8 cellular contexts compared by ENCODE assay signal in the genomic region with DNA sequence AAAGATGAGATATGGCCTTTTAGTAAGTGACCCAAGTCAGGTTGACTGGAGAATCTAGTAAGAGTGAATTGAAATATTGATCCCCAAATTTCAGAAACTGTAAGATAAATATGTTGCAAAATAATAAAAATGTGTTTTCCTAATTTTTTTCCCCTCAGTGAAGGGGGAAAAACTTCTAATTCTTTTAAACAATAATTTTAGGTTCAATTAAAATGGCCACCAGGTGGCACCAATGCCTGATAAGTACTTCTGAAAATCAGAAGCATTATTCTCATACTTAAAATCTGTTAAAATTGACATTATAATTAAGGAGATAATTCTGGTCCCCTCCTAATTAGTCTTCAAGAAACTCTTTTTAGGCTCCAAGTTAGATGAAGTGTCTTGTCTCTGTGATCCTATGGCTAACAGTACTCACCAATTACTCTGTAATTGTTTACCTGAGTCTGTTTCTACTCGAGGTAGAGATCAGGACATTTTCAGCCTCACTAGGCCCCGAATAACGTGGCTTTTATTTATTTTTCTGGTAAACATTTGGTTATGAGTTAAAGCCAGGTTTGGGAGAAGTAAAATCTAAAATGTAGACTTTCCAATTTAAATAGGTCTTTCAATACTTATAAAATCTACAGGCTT. TPM values are rescaled to one million over a fixed set of nuclear protein-coding genes. Genes with fewer than 3 reads are reported as not detected.
DNase-seq lines count a peak whose midpoint lies in the region; ATAC-seq and TF ChIP-seq lines count a peak whose summit lies in the region.

No MANE protein-coding gene starts in this region.

- no peaks in the 10 kb centered on the region for H4K20me1 ChIP-seq in hepatocyte (ENCODE audit: insufficient read depth, poor library complexity, severe bottlenecking)

- peak; percentile 41 to 80 (median 68) for TF ChIP-seq CTCF in heart right ventricle (IDR thresholded peaks at IDR 0.05)
- peak; percentile 75 for TF ChIP-seq CTCF in hepatocyte (IDR thresholded peaks at IDR 0.05; ENCODE audit: poor library complexity)
- peak; percentile 27 to 70 (median 57) for TF ChIP-seq CTCF in tibial nerve (IDR thresholded peaks at IDR 0.05)

- H3K9me2 ChIP-seq in hepatocyte (replicated peaks; ENCODE audit: insufficient read depth) = no peaks in the 10 kb centered on the region

- no peak overlapping the region for H3K27ac ChIP-seq in heart right ventricle
- H3K27ac ChIP-seq in hepatocyte = no peak overlapping the region
- H3K27ac ChIP-seq in tibial nerve = no peak overlapping the region

- H3K27me3 ChIP-seq in heart right ventricle (no peaks in the 10 kb centered on the region), hepatocyte (no peaks in the 10 kb centered on the region), tibial nerve (no peaks in the 10 kb centered on the region)

- ATAC-seq in heart right ventricle (no peak), HG02973 (IDR thresholded peaks at IDR 0.05; ENCODE audit: unreplicated experiment) (no peak)
- no peak for ATAC-seq in activated T-cell treated with anti-CD3 and anti-CD28 coated beads, Interleukin-2, amount 50 U/mL, for 72 hours (replicated peaks in 1 of 2)

- H3K4me3 Mint-ChIP-seq in activated T-cell treated with anti-CD3 and anti-CD28 coated beads, Interleukin-2, amount 50 U/mL, for 72 hours = no peak overlapping the region

- no peaks in the 10 kb centered on the region for H3K79me2 ChIP-seq in hepatocyte

- H3K27me3 Mint-ChIP-seq in activated T-cell treated with anti-CD3 and anti-CD28 coated beads, Interleukin-2, amount 50 U/mL, for 72 hours (ENCODE audit: low read depth) = no peaks in the 10 kb centered on the region

- H3K4me1 Mint-ChIP-seq in activated T-cell treated with anti-CD3 and anti-CD28 coated beads, Interleukin-2, amount 50 U/mL, for 72 hours (ENCODE audit: low read depth) = no peaks in the 10 kb centered on the region

- no peak for DNase-seq in heart right ventricle
- no peak for DNase-seq in cardiac septum (ENCODE audit: low spot score)
- peak; percentile 33 for DNase-seq in NCI-H1694 (lab: John Stamatoyannopoulos, UW)
- peak; percentile 14 to 16 for DNase-seq in activated T-cell treated with anti-CD3 and anti-CD28 coated beads, Interleukin-2, amount 50 U/mL, for 72 hours
- peak; percentile 72 for DNase-seq in hepatocyte (ENCODE audit: low spot score)
- peak in 1 of 2 donors; percentile 61 for DNase-seq in tibial nerve (ENCODE audit: low spot score in 2 of 2)
- no peak for DNase-seq in GDM1 (lab: John Stamatoyannopoulos, UW)

- H3K4me3 ChIP-seq in heart right ventricle = no peak overlapping the region
- no peak overlapping the region for H3K4me3 ChIP-seq in hepatocyte
- no peak overlapping the region for H3K4me3 ChIP-seq in tibial nerve

- peaks cover 0 to 20% (median 0%) of the 10 kb centered on the region in 11 donors for H3K9me3 ChIP-seq in heart right ventricle
- H3K9me3 ChIP-seq in hepatocyte (ENCODE audit: low read depth) = no peaks in the 10 kb centered on the region
- peaks cover 0 to 23% (median 3%) of the 10 kb centered on the region in 4 donors for H3K9me3 ChIP-seq in tibial nerve

- peaks cover 1% of the 10 kb centered on the region in 2 donors for H3K9me3 Mint-ChIP-seq in activated T-cell treated with anti-CD3 and anti-CD28 coated beads, Interleukin-2, amount 50 U/mL, for 72 hours

- no peak overlapping the region for H3K4me2 ChIP-seq in hepatocyte

- peaks cover 5 to 9% of the 10 kb centered on the region in 2 donors for H3K36me3 Mint-ChIP-seq in activated T-cell treated with anti-CD3 and anti-CD28 coated beads, Interleukin-2, amount 50 U/mL, for 72 hours (ENCODE audit: insufficient read depth in 2 of 2)

- 53 to 68% methylated on average over 3 of the region's 3 CpGs for WGBS in heart right ventricle, 2 donors
- WGBS in hepatocyte (ENCODE audit: low lambda C conversion rate, missing lambda C conversion rate) = 48% methylated on average over 3 of the region's 3 CpGs
- WGBS in tibial nerve, 2 donors = 62 to 63% methylated on average over 3 of the region's 3 CpGs

- H2AFZ ChIP-seq in hepatocyte = no peak overlapping the region

- no peak overlapping the region for H3K27ac Mint-ChIP-seq in activated T-cell treated with anti-CD3 and anti-CD28 coated beads, Interleukin-2, amount 50 U/mL, for 72 hours

- H3K4me1 ChIP-seq in heart right ventricle = no peaks in the 10 kb centered on the region
- H3K4me1 ChIP-seq in hepatocyte (ENCODE audit: insufficient read depth) = peaks cover 10% of the 10 kb centered on the region
- no peaks in the 10 kb centered on the region for H3K4me1 ChIP-seq in tibial nerve

- H3K36me3 ChIP-seq in heart right ventricle = peaks cover 0 to 42% (median 4%) of the 10 kb centered on the region in 9 donors
- H3K36me3 ChIP-seq in hepatocyte (replicated peaks; ENCODE audit: insufficient read depth, low read depth) = no peaks in the 10 kb centered on the region
- peaks cover 0 to 50% (median 0%) of the 10 kb centered on the region in 3 donors for H3K36me3 ChIP-seq in tibial nerve

- intact Hi-C loops in heart right ventricle (cut with DNase I) (loop anchor here (1.0 to 5.0 kb wide), 4 partner anchors 134 to 151 kb away; no protein-coding TSS in a partner anchor), cardiac septum (cut with DNase I) (loop anchor here (5.0 to 10.0 kb wide), 2 partner anchors 149 to 569 kb away; no protein-coding TSS in a partner anchor)

- no peak for TF ChIP-seq EP300 in tibial nerve (IDR thresholded peaks at IDR 0.05)

- TF ChIP-seq POLR2A in tibial nerve (IDR thresholded peaks at IDR 0.05) = no peak

RNA-seq across cellular contexts. Expression of gene NMD3, which starts 52.6 kb away (rescaled TPM):
- total RNA-seq in heart right ventricle = 10 to 100 TPM; 50.9 to 76.9 (median 61.9) TPM
- 10 to 100 TPM; 22.2 to 25.1 TPM for polyA plus RNA-seq in heart right ventricle
- 70.3 TPM for total RNA-seq in cardiac septum
- 10 to 100 TPM; 54.5 to 55.7 TPM for total RNA-seq in activated T-cell treated with anti-CD3 and anti-CD28 coated beads, Interleukin-2, amount 50 U/mL, for 72 hours
- 52.5 and 57.2 TPM in 2 replicates for total RNA-seq in hepatocyte
- 27.8 and 30.6 TPM in 2 replicates for polyA plus RNA-seq in hepatocyte
- total RNA-seq in tibial nerve = 10 to 100 TPM; 26.7 to 54.6 (median 42.3) TPM

Comparison
In these comparisons a context has a peak if more than half of its experiments do, and no peak if none do; other contexts are left out.
1. DNase-seq: peak in NCI-H1694 (single experiment), activated T-cell treated with anti-CD3 and anti-CD28 coated beads, Interleukin-2, amount 50 U/mL, for 72 hours (2 of 2) and hepatocyte (single experiment); none in heart right ventricle (0 of 2), cardiac septum (single experiment) and GDM1 (single experiment).
2. Peak in every context shown above with its lines, with median percentiles within 50 percentile points of each other: CTCF ChIP-seq.